8 cellular contexts compared by ENCODE assay signal in the genomic region with DNA sequence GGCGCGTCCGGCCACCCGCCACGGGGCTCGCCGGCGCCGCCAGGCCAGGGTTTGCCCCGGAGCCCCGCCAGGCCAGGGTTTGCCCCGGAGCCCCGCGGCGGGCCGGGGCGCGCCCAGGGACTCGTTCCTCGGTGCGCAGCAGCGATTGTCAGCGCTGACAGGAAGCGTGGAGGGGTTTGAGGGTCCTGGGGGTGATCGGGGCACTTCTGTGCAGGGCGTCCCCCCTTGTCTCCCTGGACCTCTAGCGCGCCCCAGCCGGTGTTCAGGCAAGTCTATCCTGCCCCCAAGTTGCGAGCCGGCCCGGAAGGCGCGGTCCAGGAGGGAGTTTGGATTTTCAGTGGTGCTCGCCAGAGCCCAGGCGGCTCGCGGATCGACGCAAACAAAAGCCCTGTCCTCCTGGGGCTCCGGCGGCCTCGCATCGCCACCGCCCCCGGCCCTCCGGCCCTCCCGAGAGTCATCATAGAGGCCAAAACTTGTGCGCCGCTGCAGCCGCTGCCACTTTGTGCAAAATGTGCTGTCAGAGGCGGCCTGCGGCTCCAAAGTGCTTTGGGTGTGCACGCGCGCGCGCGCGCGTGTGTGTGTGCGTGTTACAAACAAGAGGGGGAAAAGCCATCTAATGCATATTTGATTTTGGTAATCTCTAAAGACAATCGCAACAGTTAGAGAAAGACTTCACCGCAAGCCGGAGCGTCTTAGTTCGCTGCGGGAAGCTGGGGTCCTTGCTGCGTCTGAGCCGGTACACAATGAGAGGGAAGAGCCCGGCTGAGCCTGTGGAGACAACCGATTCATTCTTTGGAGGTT. TPM values are rescaled to one million over a fixed set of nuclear protein-coding genes. Genes with fewer than 3 reads are reported as not detected.
DNase-seq lines count a peak whose midpoint lies in the region; ATAC-seq and TF ChIP-seq lines count a peak whose summit lies in the region.

No MANE protein-coding gene starts in this region.

- peak; percentile 36 for DNase-seq in activated T-cell treated with anti-CD3 and anti-CD28 coated beads, Interleukin-2, amount 50 U/mL, for 24 hours
- no peak for DNase-seq in activated T-cell treated with anti-CD3 and anti-CD28 coated beads for 4 hours
- no peak for DNase-seq in LNCaP clone FGC (ENCODE audit: low read depth)
- DNase-seq in gastrocnemius medialis = peak in 1 of 2 donors; percentile 20
- no peak for DNase-seq in stimulated activated naive CD4-positive, alpha-beta T cell treated with Interleukin-2 at 50 U/mL for 16 hours (lab: John Stamatoyannopoulos, UW)

- no peak for TF ChIP-seq POLR2A in gastrocnemius medialis (IDR thresholded peaks at IDR 0.05)

- H3K9me3 ChIP-seq in iPS-20b (ENCODE audit: insufficient read depth, low read depth, low read length) (no peaks in the 10 kb centered on the region), gastrocnemius medialis (no peaks in the 10 kb centered on the region)

- H3K27ac ChIP-seq in iPS-20b (ENCODE audit: low read length) = no peak overlapping the region
- peak overlapping the region; percentile 70 to 86 (median 82) for H3K27ac ChIP-seq in gastrocnemius medialis

- peak overlapping the region; percentile 84 for H3K9ac ChIP-seq in iPS-20b (ENCODE audit: low read depth, low read length)

- no peak overlapping the region for H3K27ac Mint-ChIP-seq in activated T-cell treated with anti-CD3 and anti-CD28 coated beads, Interleukin-2, amount 50 U/mL, for 24 hours
- peak overlapping the region; percentile 91 to 96 (median 94) for H3K27ac Mint-ChIP-seq in brain

- H3K36me3 ChIP-seq in iPS-20b (ENCODE audit: insufficient read depth, low read depth, low read length) (peaks cover 8% of the 10 kb centered on the region; the same call in 1 of the 2 replicates), gastrocnemius medialis (no peaks in the 10 kb centered on the region)

- peaks cover 18% of the 10 kb centered on the region for H3K4me1 Mint-ChIP-seq in activated T-cell treated with anti-CD3 and anti-CD28 coated beads, Interleukin-2, amount 50 U/mL, for 24 hours (ENCODE audit: low read depth)
- peaks cover 55% of the 10 kb centered on the region for H3K4me1 Mint-ChIP-seq in brain

- H3K4me1 ChIP-seq in iPS-20b (ENCODE audit: insufficient read depth, low read length) (peaks cover 57% of the 10 kb centered on the region), gastrocnemius medialis (peaks cover 7 to 23% of the 10 kb centered on the region in 2 donors)

- no peak for TF ChIP-seq CTCF in LNCaP clone FGC (IDR thresholded peaks at IDR 0.05; ENCODE audit: control insufficient read depth, extremely low read depth, insufficient read depth)
- peak in 1 of 2 experiments; percentile 13 for TF ChIP-seq CTCF in brain (conservative IDR thresholded peaks at IDR 0.05)
- no peak for TF ChIP-seq CTCF in gastrocnemius medialis (IDR thresholded peaks at IDR 0.05 in 4 of 5, conservative IDR thresholded peaks at IDR 0.05 in 1 of 5)

- ATAC-seq in gastrocnemius medialis = peak; percentile 45 to 53
- ATAC-seq in GM18868 (IDR thresholded peaks at IDR 0.05; ENCODE audit: unreplicated experiment) = no peak

- H3K4me3 Mint-ChIP-seq in activated T-cell treated with anti-CD3 and anti-CD28 coated beads, Interleukin-2, amount 50 U/mL, for 24 hours = peak overlapping the region; percentile 70
- H3K4me3 Mint-ChIP-seq in brain = peak overlapping the region; percentile 93 to 96 (median 95)

- in situ Hi-C loops in gastrocnemius medialis (cut with MboI; ENCODE audit: low sequenced_read_pairs in 4 of 4) = loop anchor here (5.0 to 25.0 kb wide), 4 partner anchors 360 to 370 kb away; no protein-coding TSS in a partner anchor

- no peaks in the 10 kb centered on the region for H3K36me3 Mint-ChIP-seq in activated T-cell treated with anti-CD3 and anti-CD28 coated beads, Interleukin-2, amount 50 U/mL, for 24 hours (ENCODE audit: low read depth)
- H3K36me3 Mint-ChIP-seq in brain = no peaks in the 10 kb centered on the region

- H3K27me3 Mint-ChIP-seq in activated T-cell treated with anti-CD3 and anti-CD28 coated beads, Interleukin-2, amount 50 U/mL, for 24 hours = peaks cover 74% of the 10 kb centered on the region
- H3K27me3 Mint-ChIP-seq in brain = peaks cover 30% of the 10 kb centered on the region

- no peaks in the 10 kb centered on the region for H3K9me3 Mint-ChIP-seq in activated T-cell treated with anti-CD3 and anti-CD28 coated beads, Interleukin-2, amount 50 U/mL, for 24 hours
- no peaks in the 10 kb centered on the region for H3K9me3 Mint-ChIP-seq in brain

- intact Hi-C loops in gastrocnemius medialis (cut with DNase I; ENCODE audit: low total_unique reads) = loop anchor here (2.0 to 10.0 kb wide), 5 partner anchors 83 to 472 kb away; no protein-coding TSS in a partner anchor

- H3K27me3 ChIP-seq in iPS-20b (ENCODE audit: insufficient read depth, low read length) = no peaks in the 10 kb centered on the region
- no peaks in the 10 kb centered on the region for H3K27me3 ChIP-seq in gastrocnemius medialis

- H3K4me3 ChIP-seq in LNCaP clone FGC (ENCODE audit: low read depth, low read length) = peak overlapping the region; percentile 53
- peak overlapping the region; percentile 93 for H3K4me3 ChIP-seq in iPS-20b (ENCODE audit: low read length)
- peak overlapping the region; percentile 68 to 79 (median 74) for H3K4me3 ChIP-seq in gastrocnemius medialis

RNA-seq across cellular contexts. Expression of gene ROR1, which starts 1.0 kb away (rescaled TPM):
- 0.80 TPM for polyA plus RNA-seq in brain (ENCODE audit: insufficient read depth, low read depth, low replicate concordance)
- total RNA-seq in gastrocnemius medialis = 1 to 10 TPM; 2.5 to 4.3 (median 3.6) TPM
